Comparison of ENCODE assay signal across 19 cellular contexts in genomic region chr9:91864372-91864771, GRCh38.
"Had no signal": no experiment of that assay in that cellular context is flagged by ENCODE, and none has a peak within 500 bp of the region (broad histone marks: within the 10 kb centered on the region; RNA-seq: fewer than 3 reads in every experiment).

No MANE protein-coding gene starts in this region.

- ATAC-seq: activated naive CD8-positive, alpha-beta T cell treated with anti-CD3 and anti-CD28 coated beads, Interleukin-2, amount 50 U/mL, for 24 hours; activated T-cell treated with anti-CD3 and anti-CD28 coated beads, Interleukin-2, amount 50 U/mL, for 4 hours had no signal

- H3K27me3 ChIP-seq: breast epithelium had no signal

- H3K27ac Mint-ChIP-seq: activated CD4-positive, alpha-beta T cell treated with anti-CD3 and anti-CD28 coated beads, Interleukin-2, amount 10 ng/mL, durations not matched to agents 24 days and 14 days; activated naive CD4-positive, alpha-beta T cell treated with anti-CD3 and anti-CD28 coated beads for 36 hours; activated naive CD8-positive, alpha-beta T cell treated with anti-CD3 and anti-CD28 coated beads, Interleukin-2, amount 50 U/mL, for 24 hours; dendritic cell treated with granulocyte-macrophage colony-stimulating factor and Interleukin-4, amounts not matched to agents 40 ng/mL and 50 ng/mL, for 4 days; naive thymus-derived CD8-positive, alpha-beta T cell; stimulated activated naive CD8-positive, alpha-beta T cell treated with anti-CD3 and anti-CD28 coated beads, Interleukin-15, Interleukin-2, amounts not matched to agents 100 ng/mL and 50 ng/mL, for 24 hours; T-helper 1 cell treated with Interleukin-12 subunit alpha and Interleukin-12 subunit beta and Interleukin-4 antibody, amounts not matched to agents 30 μg/mL and 1 μg/mL, for 36 hours; type B pancreatic cell had no signal

- H3K4me3 Mint-ChIP-seq: activated CD4-positive, alpha-beta T cell treated with anti-CD3 and anti-CD28 coated beads, Interleukin-2, amount 10 ng/mL, durations not matched to agents 24 days and 14 days; activated naive CD4-positive, alpha-beta T cell treated with anti-CD3 and anti-CD28 coated beads for 36 hours; activated naive CD8-positive, alpha-beta T cell treated with anti-CD3 and anti-CD28 coated beads, Interleukin-2, amount 50 U/mL, for 24 hours; activated T-cell treated with anti-CD3 and anti-CD28 coated beads, Interleukin-2, amount 50 U/mL, for 4 hours; dendritic cell treated with granulocyte-macrophage colony-stimulating factor and Interleukin-4, amounts not matched to agents 40 ng/mL and 50 ng/mL, for 4 days; naive thymus-derived CD8-positive, alpha-beta T cell; stimulated activated naive CD8-positive, alpha-beta T cell treated with anti-CD3 and anti-CD28 coated beads, Interleukin-15, Interleukin-2, amounts not matched to agents 100 ng/mL and 50 ng/mL, for 24 hours; T-helper 1 cell treated with Interleukin-12 subunit alpha and Interleukin-12 subunit beta and Interleukin-4 antibody, amounts not matched to agents 30 μg/mL and 1 μg/mL, for 36 hours; type B pancreatic cell had no signal

- H3K27ac ChIP-seq: breast epithelium had no signal

- H3K4me3 ChIP-seq: breast epithelium had no signal

- H3K36me3 ChIP-seq: breast epithelium had no signal

- H3K9me3 Mint-ChIP-seq: activated CD4-positive, alpha-beta T cell treated with anti-CD3 and anti-CD28 coated beads, Interleukin-2, amount 10 ng/mL, durations not matched to agents 24 days and 14 days; activated naive CD4-positive, alpha-beta T cell treated with anti-CD3 and anti-CD28 coated beads for 36 hours; activated naive CD8-positive, alpha-beta T cell treated with anti-CD3 and anti-CD28 coated beads, Interleukin-2, amount 50 U/mL, for 24 hours; activated T-cell treated with anti-CD3 and anti-CD28 coated beads, Interleukin-2, amount 50 U/mL, for 4 hours; dendritic cell treated with granulocyte-macrophage colony-stimulating factor and Interleukin-4, amounts not matched to agents 40 ng/mL and 50 ng/mL, for 4 days; stimulated activated naive CD8-positive, alpha-beta T cell treated with anti-CD3 and anti-CD28 coated beads, Interleukin-15, Interleukin-2, amounts not matched to agents 100 ng/mL and 50 ng/mL, for 24 hours; T-helper 1 cell treated with Interleukin-12 subunit alpha and Interleukin-12 subunit beta and Interleukin-4 antibody, amounts not matched to agents 30 μg/mL and 1 μg/mL, for 36 hours had no signal

- H3K4me1 Mint-ChIP-seq: activated CD4-positive, alpha-beta T cell treated with anti-CD3 and anti-CD28 coated beads, Interleukin-2, amount 10 ng/mL, durations not matched to agents 24 days and 14 days; activated naive CD8-positive, alpha-beta T cell treated with anti-CD3 and anti-CD28 coated beads, Interleukin-2, amount 50 U/mL, for 24 hours had no signal

- H3K4me1 ChIP-seq: breast epithelium had no signal

- H3K9me3 ChIP-seq: breast epithelium had no signal

- DNase-seq: activated CD4-positive, alpha-beta T cell treated with anti-CD3 and anti-CD28 coated beads, Interleukin-2, amount 10 ng/mL, durations not matched to agents 24 days and 14 days; activated CD8-positive, alpha-beta memory T cell treated with anti-CD3 and anti-CD28 coated beads, Interleukin-2, amount 50 U/mL, for 4 hours; activated naive CD4-positive, alpha-beta T cell treated with anti-CD3 and anti-CD28 coated beads for 36 hours; activated naive CD8-positive, alpha-beta T cell treated with anti-CD3 and anti-CD28 coated beads, Interleukin-2, amount 50 U/mL, for 24 hours; activated T-cell treated with anti-CD3 and anti-CD28 coated beads, Interleukin-2, amount 50 U/mL, for 4 hours; aorta; cerebellar nuclear complex; effector CD8-positive, alpha-beta T cell; mesenchymal stem cell; nucleus accumbens; stimulated activated CD4-positive, alpha-beta T cell treated with anti-CD3 and anti-CD28 coated beads, Interleukin-15, amount 100 ng/mL, for 24 hours; stimulated activated CD4-positive, alpha-beta T cell treated with anti-CD3 and anti-CD28 coated beads, Interleukin-2, amount 100 ng/mL, for 48 hours had no signal

- FAIRE-seq: frontal cortex had no signal
